Comparison of ENCODE assay signal across 15 cellular contexts in genomic region chr7:133797355-133797754, GRCh38.
DNase-seq lines count a peak whose midpoint lies in the region; ATAC-seq and TF ChIP-seq lines count a peak whose summit lies in the region.
"Had no signal": no experiment of that assay in that cellular context is flagged by ENCODE, and none has a peak within 500 bp of the region (broad histone marks: within the 10 kb centered on the region; RNA-seq: fewer than 3 reads in every experiment).

No MANE protein-coding gene starts in this region.

- BruUV-seq in IMR-90 (replicated peaks; lab: Mats Ljungman, UMichigan) (no TSS peak), MCF 10A (replicated peaks; lab: Mats Ljungman, UMichigan) (no TSS peak)

- no peak overlapping the region for H3K27ac Mint-ChIP-seq in MCF 10A (ENCODE audit: low read depth, unreplicated experiment)
- H3K27ac Mint-ChIP-seq: B cell had no signal

- no peak overlapping the region for H3K56ac ChIP-seq in IMR-90 (ENCODE audit: extremely low read depth, insufficient read depth, low read length)

- H2BK5ac ChIP-seq in IMR-90 (ENCODE audit: low read depth, low read length, poor library complexity, severe bottlenecking), result peak overlapping the region; percentile 66

- H4K8ac ChIP-seq in IMR-90 (ENCODE audit: low read depth in 2 of 2, low read length in 2 of 2), result peak overlapping the region; percentile 1 to 29; a peak in 1 of 4 replicates

- H2AFZ ChIP-seq in IMR-90 (replicated peaks; ENCODE audit: low read length, poor library complexity) (no peak overlapping the region), osteoblast (ENCODE audit: low read length) (no peak overlapping the region)

- peak overlapping the region; percentile 65 for H3K4ac ChIP-seq in IMR-90 (ENCODE audit: low read depth, low read length)

- peak overlapping the region; percentile 48; the same call in 1 of the 2 replicates for H3K18ac ChIP-seq in IMR-90 (ENCODE audit: low read depth, low read length)

- TF ChIP-seq POLR2A in IMR-90 (IDR thresholded peaks at IDR 0.05; ENCODE audit: low read depth, low read length), result no peak

- peak overlapping the region; percentile 23; the same call in 1 of the 2 replicates for H3K4me2 ChIP-seq in IMR-90 (ENCODE audit: low read depth, low read length)
- H3K4me2 ChIP-seq in osteoblast (ENCODE audit: insufficient read depth, low read length), result no peak overlapping the region

- H3K9me1 ChIP-seq in IMR-90 (ENCODE audit: insufficient read depth, low read length), result peaks cover 7% of the 10 kb centered on the region

- H3K36me3 Mint-ChIP-seq in MCF 10A (ENCODE audit: insufficient read depth, unreplicated experiment), result peaks cover 5% of the 10 kb centered on the region

- intact Hi-C loops in IMR-90 (cut with micrococcal nuclease), result no loop called here
- intact Hi-C loops in MCF 10A (cut with micrococcal nuclease), result no loop called here

- peak overlapping the region; percentile 17; the same call in 1 of the 2 replicates for H3K4me3 ChIP-seq in BE2C (ENCODE audit: low read depth, low read length)
- no peak overlapping the region for H3K4me3 ChIP-seq in IMR-90 (ENCODE audit: insufficient read depth, low read depth, low read length)
- H3K4me3 ChIP-seq in WERI-Rb-1 (ENCODE audit: low read depth, low read length), result no peak overlapping the region
- no peak overlapping the region for H3K4me3 ChIP-seq in osteoblast (ENCODE audit: insufficient read depth, low read length)
- no peak overlapping the region for H3K4me3 ChIP-seq in MG63

- peaks cover 42% of the 10 kb centered on the region for H3K4me1 ChIP-seq in BE2C
- H3K4me1 ChIP-seq in IMR-90 (ENCODE audit: control insufficient read depth, insufficient read depth, low read length), result peaks cover 5% of the 10 kb centered on the region; the same call in 1 of the 2 replicates
- H3K4me1 ChIP-seq in osteoblast (ENCODE audit: insufficient read depth, low read length), result peaks cover 10% of the 10 kb centered on the region

- H3K36me3 ChIP-seq in BE2C (no peaks in the 10 kb centered on the region), IMR-90 (ENCODE audit: control insufficient read depth, insufficient read depth, low read length) (no peaks in the 10 kb centered on the region), WERI-Rb-1 (no peaks in the 10 kb centered on the region), osteoblast (ENCODE audit: insufficient read depth, low read length) (no peaks in the 10 kb centered on the region), MG63 (no peaks in the 10 kb centered on the region)

- no peaks in the 10 kb centered on the region for H3K4me1 Mint-ChIP-seq in MCF 10A (ENCODE audit: insufficient read depth, unreplicated experiment)
- H3K4me1 Mint-ChIP-seq: B cell; CD4-positive, alpha-beta memory T cell had no signal

- peak overlapping the region; percentile 66 for H2BK120ac ChIP-seq in IMR-90 (ENCODE audit: low read depth, low read length)

- H3K27ac ChIP-seq in IMR-90 (ENCODE audit: insufficient read depth, low read length) (peak overlapping the region; percentile 41; the same call in 1 of the 2 replicates), WERI-Rb-1 (peak overlapping the region; percentile 3), osteoblast (ENCODE audit: low read depth, low read length) (peak overlapping the region; percentile 32)
- H3K27ac ChIP-seq: C4-2B, HL-60 had no signal

- H3K14ac ChIP-seq in IMR-90 (replicated peaks; ENCODE audit: low read depth, low read length), result peak overlapping the region; percentile 29

- DNase-seq in BE2C (no peak), IMR-90 (no peak), WERI-Rb-1 (no peak), osteoblast (ENCODE audit: insufficient read length, low spot score, missing footprints) (no peak), MG63 (no peak), MCF 10A (ENCODE audit: unreplicated experiment) (no peak)
- DNase-seq: ACHN; CD4-positive, alpha-beta memory T cell; DND-41; GF-D8 had no signal

- peak overlapping the region; percentile 24; the same call in 1 of the 2 replicates for H4K5ac ChIP-seq in IMR-90 (ENCODE audit: low read depth, low read length)

- H4K20me1 ChIP-seq in IMR-90 (ENCODE audit: insufficient read depth, low read length), result no peaks in the 10 kb centered on the region
- H4K20me1 ChIP-seq in osteoblast (ENCODE audit: insufficient read depth, low read length), result no peaks in the 10 kb centered on the region

- H2BK20ac ChIP-seq in IMR-90 (ENCODE audit: low read depth, low read length), result peak overlapping the region; percentile 71; the same call in 1 of the 2 replicates

- ATAC-seq in IMR-90 (ENCODE audit: low read depth) (no peak), HG03045 (IDR thresholded peaks at IDR 0.05; ENCODE audit: unreplicated experiment) (no peak), GM18870 (IDR thresholded peaks at IDR 0.05; ENCODE audit: unreplicated experiment) (no peak)

- H3K79me2 ChIP-seq in osteoblast (ENCODE audit: insufficient read depth, low read length), result no peaks in the 10 kb centered on the region

- CTCF ChIA-PET in IMR-90 (lab: Yijun Ruan, JAX), result interaction anchor here (0.6 kb wide), 1 partner anchor 1217 kb away, joined by 3 read pairs; no protein-coding TSS in a partner anchor
- CTCF ChIA-PET in MCF 10A (lab: Yijun Ruan, JAX), result interaction anchor here (0.7 to 1.0 kb wide), 2 partner anchors 28 to 34 kb away, joined by 3 read pairs; no protein-coding TSS in a partner anchor

- no peaks in the 10 kb centered on the region for H3K27me3 Mint-ChIP-seq in MCF 10A (ENCODE audit: insufficient read depth, unreplicated experiment)
- H3K27me3 Mint-ChIP-seq: B cell; CD4-positive, alpha-beta memory T cell had no signal

- peak overlapping the region; percentile 19; the same call in 1 of the 2 replicates for H4K91ac ChIP-seq in IMR-90 (ENCODE audit: insufficient read depth, low read depth, low read length)

- TF ChIP-seq CTCF in BE2C (IDR thresholded peaks at IDR 0.05; ENCODE audit: low read depth, low read length), result peak; percentile 52
- TF ChIP-seq CTCF in IMR-90 (conservative IDR thresholded peaks at IDR 0.05; ENCODE audit: low read depth, low read length), result no peak
- no peak for TF ChIP-seq CTCF in WERI-Rb-1 (IDR thresholded peaks at IDR 0.05; ENCODE audit: low read depth, low read length)
- TF ChIP-seq CTCF in osteoblast (IDR thresholded peaks at IDR 0.05; ENCODE audit: extremely low read depth, low read depth, low read length), result no peak
- no peak for TF ChIP-seq CTCF in MCF 10A (IDR thresholded peaks at IDR 0.05; ENCODE audit: unreplicated experiment)

- TF ChIP-seq RAD21 in IMR-90 (IDR thresholded peaks at IDR 0.05; ENCODE audit: low read length), result no peak

- H3K27me3 ChIP-seq in BE2C, result no peaks in the 10 kb centered on the region
- H3K27me3 ChIP-seq in IMR-90 (ENCODE audit: control insufficient read depth, insufficient read depth, low read length), result no peaks in the 10 kb centered on the region
- no peaks in the 10 kb centered on the region for H3K27me3 ChIP-seq in WERI-Rb-1 (ENCODE audit: insufficient read depth, low read depth, severe bottlenecking)
- H3K27me3 ChIP-seq in osteoblast (ENCODE audit: insufficient read depth, low read length), result no peaks in the 10 kb centered on the region
- no peaks in the 10 kb centered on the region for H3K27me3 ChIP-seq in MG63

- no peak overlapping the region for H2AK9ac ChIP-seq in IMR-90 (replicated peaks; ENCODE audit: low read depth, low read length, poor library complexity)

- peak overlapping the region; percentile 18; the same call in 1 of the 3 replicates for H2BK15ac ChIP-seq in IMR-90 (ENCODE audit: low read depth, low read length)

- in situ Hi-C loops in IMR-90 (cut with MboI; ENCODE audit: low sequenced_read_pairs), result no loop called here

- H3K9me3 ChIP-seq in BE2C, result no peaks in the 10 kb centered on the region
- no peaks in the 10 kb centered on the region for H3K9me3 ChIP-seq in IMR-90 (ENCODE audit: control insufficient read depth, insufficient read depth, low read length)
- H3K9me3 ChIP-seq in WERI-Rb-1 (ENCODE audit: severe bottlenecking), result no peaks in the 10 kb centered on the region
- H3K9me3 ChIP-seq in osteoblast (ENCODE audit: low read depth, low read length), result no peaks in the 10 kb centered on the region
- no peaks in the 10 kb centered on the region for H3K9me3 ChIP-seq in MG63

- no CpG with 5 or more reads among the region's 3 CpGs for WGBS in IMR-90 (ENCODE audit: extremely low coverage in 2 of 2, insufficient read length in 1 of 2), 2 experiments

- H2AK5ac ChIP-seq in IMR-90 (ENCODE audit: low read depth, low read length), result 0 out of 2 replicates have a peak overlapping the region, but pooled peaks have one; percentile 5

- no peaks in the 10 kb centered on the region for H3K9me3 Mint-ChIP-seq in MCF 10A (ENCODE audit: unreplicated experiment)
- H3K9me3 Mint-ChIP-seq: CD4-positive, alpha-beta memory T cell had no signal

- H3K79me1 ChIP-seq in IMR-90 (ENCODE audit: low read depth in 1 of 2, low read length in 2 of 2), result no peaks in the 10 kb centered on the region; a peak in 1 of 4 replicates

- POLR2A ChIA-PET in IMR-90 (lab: Charles Lee; ENCODE audit: unreplicated experiment), result no interaction called here
- POLR2A ChIA-PET in MCF 10A (lab: Yijun Ruan, JAX), result no interaction called here

- peak overlapping the region; percentile 28; the same call in 1 of the 2 replicates for H3K23ac ChIP-seq in IMR-90 (ENCODE audit: low read depth, low read length)

- dilution Hi-C loops in IMR-90 (cut with HindIII; ENCODE audit: low sequenced_read_pairs, unreplicated experiment), result no loop called here

- H3K4me3 Mint-ChIP-seq in MCF 10A (ENCODE audit: unreplicated experiment), result no peak overlapping the region
- H3K4me3 Mint-ChIP-seq: B cell; CD4-positive, alpha-beta memory T cell had no signal

- H3K9ac ChIP-seq in IMR-90 (ENCODE audit: low read depth, low read length), result no peak overlapping the region

TF ChIP-seq in IMR-90, 13 proteins besides CTCF, POLR2A, EP300 and RAD21 (continues in another document):
- TF ChIP-seq MAZ (IDR thresholded peaks at IDR 0.05; ENCODE audit: borderline replicate concordance, low read depth, low read length) (no peak), NFE2L2 (IDR thresholded peaks at IDR 0.05; ENCODE audit: low read depth, low read length) (no peak), CHD1 (IDR thresholded peaks at IDR 0.05; ENCODE audit: low read depth, low read length) (no peak), CEBPB (IDR thresholded peaks at IDR 0.05; ENCODE audit: low read depth, low read length) (no peak), RFX5 (IDR thresholded peaks at IDR 0.05; ENCODE audit: low read depth, low read length) (no peak), BHLHE40 (IDR thresholded peaks at IDR 0.05; ENCODE audit: low read depth, low read length) (no peak)
- TF ChIP-seq, protein P1, sequence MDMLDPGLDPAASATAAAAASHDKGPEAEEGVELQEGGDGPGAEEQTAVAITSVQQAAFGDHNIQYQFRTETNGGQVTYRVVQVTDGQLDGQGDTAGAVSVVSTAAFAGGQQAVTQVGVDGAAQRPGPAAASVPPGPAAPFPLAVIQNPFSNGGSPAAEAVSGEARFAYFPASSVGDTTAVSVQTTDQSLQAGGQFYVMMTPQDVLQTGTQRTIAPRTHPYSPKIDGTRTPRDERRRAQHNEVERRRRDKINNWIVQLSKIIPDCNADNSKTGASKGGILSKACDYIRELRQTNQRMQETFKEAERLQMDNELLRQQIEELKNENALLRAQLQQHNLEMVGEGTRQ (IDR thresholded peaks at IDR 0.05; ENCODE audit: low read depth, low read length), result no peak
